19 cellular contexts compared by ENCODE assay signal in the genomic region with DNA sequence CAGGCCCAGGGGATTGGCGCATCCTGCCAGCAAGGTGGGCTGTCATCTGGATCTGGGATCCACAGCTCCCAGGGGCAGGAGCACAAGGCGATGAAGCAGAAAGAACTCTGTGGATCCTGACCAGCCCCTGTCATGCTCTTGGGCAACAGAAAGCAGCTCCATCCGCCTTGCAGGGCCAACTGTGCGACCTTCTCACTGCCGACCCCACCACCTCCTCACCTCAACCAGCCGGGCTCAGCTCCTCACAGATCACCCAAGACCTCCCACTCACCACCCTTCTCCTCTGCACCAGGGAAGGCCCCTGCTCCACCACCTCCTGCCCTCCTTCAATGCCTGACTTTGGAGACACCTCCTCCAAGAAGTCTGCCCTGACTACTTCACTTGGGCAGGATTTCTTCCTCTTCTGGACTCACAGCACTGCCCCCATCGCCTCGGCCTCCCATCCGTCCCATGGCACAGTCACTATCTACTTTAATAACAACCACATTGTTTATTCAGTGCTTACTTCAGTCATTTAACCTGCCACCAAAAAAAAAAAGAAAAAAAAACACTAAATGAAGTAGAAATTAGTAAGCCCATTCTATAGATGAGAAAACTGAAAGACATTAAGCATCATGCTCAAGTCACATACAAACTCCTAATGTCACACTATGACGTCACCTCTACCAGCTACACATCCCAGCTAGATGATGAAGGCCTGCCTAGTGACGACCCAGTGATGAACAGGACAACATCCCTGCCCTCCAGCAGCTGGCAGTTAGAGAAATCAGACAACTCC. TPM values are rescaled to one million over a fixed set of nuclear protein-coding genes. Genes with fewer than 3 reads are reported as not detected.
DNase-seq lines count a peak whose midpoint lies in the region; ATAC-seq and TF ChIP-seq lines count a peak whose summit lies in the region.
"Had no signal": no experiment of that assay in that cellular context is flagged by ENCODE, and none has a peak within 500 bp of the region (broad histone marks: within the 10 kb centered on the region; RNA-seq: fewer than 3 reads in every experiment).

No MANE protein-coding gene starts in this region.

- H3K4me1 ChIP-seq in mesenchymal stem cell (ENCODE audit: control insufficient read depth, insufficient read depth, low read depth, low read length), result peaks cover 19% of the 10 kb centered on the region
- peaks cover 34 to 96% of the 10 kb centered on the region in 2 donors for H3K4me1 ChIP-seq in thoracic aorta (ENCODE audit: control insufficient read depth in 1 of 2, low read depth in 2 of 2)

- no peak overlapping the region for H2BK120ac ChIP-seq in mesenchymal stem cell (ENCODE audit: low read depth, low read length)

- ATAC-seq in T-helper 17 cell (no peak), thoracic aorta (ENCODE audit: insufficient number of reproducible peaks, low FRiP score, low read depth) (no peak), esophagus mucosa (no peak), HG03442 (IDR thresholded peaks at IDR 0.05; ENCODE audit: unreplicated experiment) (no peak)
- ATAC-seq: SK-N-SH treated with all-trans-retinoic acid at 6 μM for 48 hours had no signal

- DNase-seq in activated naive CD4-positive, alpha-beta T cell (lab: John Stamatoyannopoulos, UW), result no peak
- DNase-seq in T-helper 17 cell, result no peak
- no peak for DNase-seq in mesenchymal stem cell
- no peak for DNase-seq in thoracic aorta (ENCODE audit: low spot score)
- no peak for DNase-seq in CD1c-positive myeloid dendritic cell (ENCODE audit: extremely low spot score)
- DNase-seq: activated CD4-positive, alpha-beta T cell treated with anti-CD3 and anti-CD28 coated beads, Interleukin-2, amount 50 U/mL, for 1 hour; activated naive CD4-positive, alpha-beta T cell treated with anti-CD3 and anti-CD28 coated beads for 36 hours; colonic mucosa; HCEC 1CT; NCI-H1694 treated with DMSO at 0.1 percent for 48 hours; stimulated activated CD4-positive, alpha-beta T cell treated with anti-CD3 and anti-CD28 coated beads, Interleukin-2, amount 100 ng/mL, for 48 hours had no signal

- no peak overlapping the region for H2AK5ac ChIP-seq in mesenchymal stem cell (ENCODE audit: low read length, severe bottlenecking)

- H3K27me3 Mint-ChIP-seq in activated naive CD4-positive, alpha-beta T cell treated with anti-CD3 and anti-CD28 coated beads, Interleukin-2, amount 50 U/mL, for 24 hours, result no peaks in the 10 kb centered on the region
- H3K27me3 Mint-ChIP-seq in T-helper 17 cell, result no peaks in the 10 kb centered on the region
- H3K27me3 Mint-ChIP-seq: brain had no signal

- H3K27me3 ChIP-seq in mesenchymal stem cell (ENCODE audit: control insufficient read depth in 1 of 2, insufficient read depth in 1 of 2, low read length in 2 of 2), result no peaks in the 10 kb centered on the region
- no peaks in the 10 kb centered on the region for H3K27me3 ChIP-seq in thoracic aorta (replicated peaks; ENCODE audit: insufficient read depth)
- H3K27me3 ChIP-seq: colonic mucosa had no signal

- H3K36me3 ChIP-seq in mesenchymal stem cell (ENCODE audit: control insufficient read depth in 1 of 2, insufficient read depth in 2 of 2, low read depth in 1 of 2, low read length in 2 of 2) (peaks cover 49 to 62% of the 10 kb centered on the region in 2 experiments), thoracic aorta (peaks cover 57% of the 10 kb centered on the region)
- H3K36me3 ChIP-seq: colonic mucosa had no signal

- H3K9me3 ChIP-seq in T-helper 17 cell (ENCODE audit: control insufficient read depth, low read length, poor library complexity, severe bottlenecking) (no peaks in the 10 kb centered on the region), mesenchymal stem cell (ENCODE audit: control insufficient read depth, low read length) (no peaks in the 10 kb centered on the region), thoracic aorta (no peaks in the 10 kb centered on the region)
- H3K9me3 ChIP-seq: colonic mucosa had no signal

- no peak overlapping the region for H2AFZ ChIP-seq in mesenchymal stem cell (ENCODE audit: low read depth, low read length)

- no peak overlapping the region for H3K18ac ChIP-seq in mesenchymal stem cell (ENCODE audit: low read depth in 1 of 2, low read length in 2 of 2)

- H3K4me2 ChIP-seq in mesenchymal stem cell (ENCODE audit: low read length, poor library complexity, severe bottlenecking), result no peak overlapping the region

- H3K27ac Mint-ChIP-seq in activated naive CD4-positive, alpha-beta T cell treated with anti-CD3 and anti-CD28 coated beads, Interleukin-2, amount 50 U/mL, for 24 hours, result peak overlapping the region; percentile 78
- H3K27ac Mint-ChIP-seq in T-helper 17 cell, result peak overlapping the region; percentile 100
- H3K27ac Mint-ChIP-seq: activated naive CD4-positive, alpha-beta T cell treated with anti-CD3 and anti-CD28 coated beads for 36 hours; CD14-positive monocyte had no signal

- H3K4me3 ChIP-seq in mesenchymal stem cell (ENCODE audit: insufficient read depth in 1 of 2, low read depth in 1 of 2, low read length in 2 of 2), result no peak overlapping the region
- peak overlapping the region; percentile 15 for H3K4me3 ChIP-seq in thoracic aorta
- H3K4me3 ChIP-seq: colonic mucosa, lung had no signal

- H3K27ac ChIP-seq in mesenchymal stem cell (ENCODE audit: low read length, poor library complexity, severe bottlenecking), result no peak overlapping the region
- H3K27ac ChIP-seq in thoracic aorta, result peak overlapping the region; percentile 34 to 98
- H3K27ac ChIP-seq: colonic mucosa, HL-60 had no signal

- H3K79me1 ChIP-seq in mesenchymal stem cell (replicated peaks; ENCODE audit: low read length, poor library complexity, severe bottlenecking), result peaks cover 18% of the 10 kb centered on the region

- H3K4ac ChIP-seq in mesenchymal stem cell (ENCODE audit: low read depth in 1 of 2, low read length in 2 of 2), result no peak overlapping the region

- H2BK5ac ChIP-seq in mesenchymal stem cell (ENCODE audit: low read depth, low read length, poor library complexity, severe bottlenecking), result no peak overlapping the region

- peaks cover 53% of the 10 kb centered on the region for H3K4me1 Mint-ChIP-seq in activated naive CD4-positive, alpha-beta T cell treated with anti-CD3 and anti-CD28 coated beads, Interleukin-2, amount 50 U/mL, for 24 hours
- H3K4me1 Mint-ChIP-seq in T-helper 17 cell, result peaks cover 46% of the 10 kb centered on the region

- H3K9ac ChIP-seq in mesenchymal stem cell (ENCODE audit: low read length), result no peak overlapping the region

- 90% methylated on average over 11 of the region's 11 CpGs for WGBS in mesenchymal stem cell

- H4K8ac ChIP-seq in mesenchymal stem cell (ENCODE audit: low read length), result no peak overlapping the region

- peak overlapping the region; percentile 22 for H4K91ac ChIP-seq in mesenchymal stem cell (ENCODE audit: low read length)

- H2BK12ac ChIP-seq in mesenchymal stem cell (ENCODE audit: low read length in 2 of 2), result no peak overlapping the region

- H3K23ac ChIP-seq in mesenchymal stem cell (ENCODE audit: low read length in 2 of 2), result no peak overlapping the region

- H3K14ac ChIP-seq in mesenchymal stem cell (ENCODE audit: low read length in 2 of 2), result no peak overlapping the region

- no peak for TF ChIP-seq CTCF in thoracic aorta (IDR thresholded peaks at IDR 0.05)

- H3K36me3 Mint-ChIP-seq in activated naive CD4-positive, alpha-beta T cell treated with anti-CD3 and anti-CD28 coated beads, Interleukin-2, amount 50 U/mL, for 24 hours, result peaks cover 3% of the 10 kb centered on the region
- H3K36me3 Mint-ChIP-seq in T-helper 17 cell (ENCODE audit: low read depth), result peaks cover 7% of the 10 kb centered on the region
- H3K36me3 Mint-ChIP-seq: CD14-positive monocyte had no signal

- no peaks in the 10 kb centered on the region for H3K9me3 Mint-ChIP-seq in activated naive CD4-positive, alpha-beta T cell treated with anti-CD3 and anti-CD28 coated beads, Interleukin-2, amount 50 U/mL, for 24 hours
- H3K9me3 Mint-ChIP-seq: activated naive CD4-positive, alpha-beta T cell treated with anti-CD3 and anti-CD28 coated beads for 36 hours; CD14-positive monocyte had no signal

- no peak overlapping the region for H3K4me3 Mint-ChIP-seq in activated naive CD4-positive, alpha-beta T cell treated with anti-CD3 and anti-CD28 coated beads, Interleukin-2, amount 50 U/mL, for 24 hours
- H3K4me3 Mint-ChIP-seq in T-helper 17 cell, result no peak overlapping the region
- H3K4me3 Mint-ChIP-seq: activated naive CD4-positive, alpha-beta T cell treated with anti-CD3 and anti-CD28 coated beads for 36 hours; CD14-positive monocyte had no signal

- H2BK15ac ChIP-seq in mesenchymal stem cell (ENCODE audit: low read depth, poor library complexity, severe bottlenecking), result no peak overlapping the region

RNA-seq across cellular contexts. Expression of a gene that starts 6.6 kb away (rescaled TPM):
- 100 to 1,000 TPM; 103 to 105 TPM for total RNA-seq in T-helper 17 cell
- 0.98 TPM for polyA plus RNA-seq in mesenchymal stem cell (2013, experiment 1 of 2)
- polyA plus RNA-seq in mesenchymal stem cell (2013, experiment 2 of 2), result 1.1 TPM
- 100 to 1,000 TPM; 111 to 173 TPM for total RNA-seq in thoracic aorta
- 5.6 TPM for total RNA-seq in esophagus mucosa

RNA-seq across cellular contexts. Expression of a gene that starts 11.3 kb away (rescaled TPM):
- total RNA-seq in T-helper 17 cell, result 10 to 100 TPM; 69.1 to 77.8 TPM
- polyA plus RNA-seq in mesenchymal stem cell (2013, experiment 1 of 2), result 160 TPM
- 152 TPM for polyA plus RNA-seq in mesenchymal stem cell (2013, experiment 2 of 2)
- 1,000 to 10,000 TPM; 1,687 to 3,053 TPM for total RNA-seq in thoracic aorta
- total RNA-seq in esophagus mucosa, result 43.8 TPM
- polyA plus RNA-seq: CD14-positive monocyte had no signal

Comparison
In these comparisons a context has a peak if more than half of its experiments do, and no peak if none do; other contexts are left out.
1. RNA of a gene that starts 6.6 kb away (total RNA-seq): 111 to 173 TPM in thoracic aorta and 103 to 105 TPM in T-helper 17 cell; 5.6 TPM in esophagus mucosa (single experiment); every median in the first group is over 10 times any median in the second.
2. RNA of a gene that starts 11.3 kb away (total RNA-seq): 1,687 to 3,053 TPM in thoracic aorta; 69.1 to 77.8 TPM in T-helper 17 cell and 43.8 TPM in esophagus mucosa (single experiment); every median in the first group is over 10 times any median in the second.